7 cellular contexts compared by ENCODE assay signal in genomic region chr6:138614151-138614550, GRCh38.
"Had no signal": no experiment of that assay in that cellular context is flagged by ENCODE, and none has a peak within 500 bp of the region (broad histone marks: within the 10 kb centered on the region; RNA-seq: fewer than 3 reads in every experiment).

No MANE protein-coding gene starts in this region.

- H3K36me3 ChIP-seq: HAP-1 had no signal

- DNase-seq: GM23248, GOT3, H7, HFFc6 had no signal

- H3K4me1 Mint-ChIP-seq: IgD-negative memory B cell had no signal

- H2AFZ ChIP-seq: GM23248 had no signal

- H3K27ac ChIP-seq: GM23248 had no signal

- ATAC-seq: HCT116 had no signal

- H3K9ac ChIP-seq: GM23248 had no signal

- H3K4me3 Mint-ChIP-seq: HFFc6, IgD-negative memory B cell had no signal

- H3K4me3 ChIP-seq: GM23248, HAP-1 had no signal

- H3K4me1 ChIP-seq: HAP-1 had no signal

- H3K36me3 Mint-ChIP-seq: IgD-negative memory B cell had no signal

- H3K27ac Mint-ChIP-seq: HFFc6, IgD-negative memory B cell had no signal

- H3K9me3 ChIP-seq: HAP-1 had no signal

- H3K9me3 Mint-ChIP-seq: HFFc6, IgD-negative memory B cell had no signal
